11 cellular contexts compared by ENCODE assay signal in genomic region chr11:106276859-106277436, GRCh38.
A peak's percentile ranks its signal among the peaks of the same experiment; 100 is the strongest.
DNase-seq lines count a peak whose midpoint lies in the region; ATAC-seq and TF ChIP-seq lines count a peak whose summit lies in the region.
"Had no signal": no experiment of that assay in that cellular context is flagged by ENCODE, and none has a peak within 500 bp of the region (broad histone marks: within the 10 kb centered on the region; RNA-seq: fewer than 3 reads in every experiment).

No MANE protein-coding gene starts in this region.

- no peak overlapping the region for H3K27ac Mint-ChIP-seq in neural progenitor cell

- H2AFZ ChIP-seq in MM.1S (ENCODE audit: low read length) (no peak overlapping the region), neural progenitor cell (replicated peaks) (peak overlapping the region; percentile 13)

- no peaks in the 10 kb centered on the region for H3K36me3 Mint-ChIP-seq in neural progenitor cell

- H3F3A ChIP-seq in MM.1S (ENCODE audit: insufficient read depth, low read length): no peaks in the 10 kb centered on the region
- H3F3A ChIP-seq in neural progenitor cell (ENCODE audit: low read depth): peaks cover 3% of the 10 kb centered on the region

- H3K4me3 Mint-ChIP-seq in neural progenitor cell: no peak overlapping the region

- H3K27me3 ChIP-seq in MM.1S (replicated peaks; ENCODE audit: insufficient read depth, low read length) (no peaks in the 10 kb centered on the region), neural progenitor cell (no peaks in the 10 kb centered on the region)
- H3K27me3 ChIP-seq: esophagus muscularis mucosa had no signal

- H3K9me3 ChIP-seq in MM.1S (replicated peaks; ENCODE audit: insufficient read depth, low read length) (no peaks in the 10 kb centered on the region), neural progenitor cell (ENCODE audit: low read depth) (no peaks in the 10 kb centered on the region)
- H3K9me3 ChIP-seq: esophagus muscularis mucosa had no signal

- H3K27me3 Mint-ChIP-seq in neural progenitor cell (ENCODE audit: insufficient read depth, low read depth): peaks cover 2% of the 10 kb centered on the region

- DNase-seq in GM10266 (ENCODE audit: extremely low spot score) (no peak), MM.1S (no peak), cardiac fibroblast (ENCODE audit: low read depth in 2 of 2) (peak; percentile 43 to 56), neural progenitor cell (ENCODE audit: low spot score) (peak; percentile 49), NCI-H187 treated with DMSO at 0.1 percent for 48 hours (lab: John Stamatoyannopoulos, UW) (no peak), GM20000 (ENCODE audit: low spot score) (no peak)
- DNase-seq: activated gamma-delta T cell treated with Interleukin-2 at 50 U/mL for 16 hours, KG1 had no signal

- no peak overlapping the region for H3K4me3 ChIP-seq in MM.1S (ENCODE audit: low read length)
- no peak overlapping the region for H3K4me3 ChIP-seq in cardiac fibroblast (replicated peaks in 1 of 2; ENCODE audit: low read depth in 2 of 2, low read length in 2 of 2)
- H3K4me3 ChIP-seq in neural progenitor cell: no peak overlapping the region
- H3K4me3 ChIP-seq: esophagus muscularis mucosa had no signal

- peaks cover 3% of the 10 kb centered on the region for H3K9me3 Mint-ChIP-seq in neural progenitor cell

- no peak overlapping the region for H3K4me2 ChIP-seq in MM.1S (ENCODE audit: low read depth, low read length)
- H3K4me2 ChIP-seq in neural progenitor cell: no peak overlapping the region

- H3K9me2 ChIP-seq in MM.1S (replicated peaks; ENCODE audit: insufficient read depth, low read length): no peaks in the 10 kb centered on the region

- H4K20me1 ChIP-seq in MM.1S (ENCODE audit: insufficient read depth, low read length) (no peaks in the 10 kb centered on the region), neural progenitor cell (ENCODE audit: low read depth) (no peaks in the 10 kb centered on the region)

- H3K27ac ChIP-seq in MM.1S (ENCODE audit: low read length) (no peak overlapping the region), neural progenitor cell (no peak overlapping the region)
- H3K27ac ChIP-seq: esophagus muscularis mucosa had no signal

- ATAC-seq in GM21390 (IDR thresholded peaks at IDR 0.05; ENCODE audit: unreplicated experiment) (no peak), HG03565 (IDR thresholded peaks at IDR 0.05; ENCODE audit: unreplicated experiment) (no peak)

- H3K79me2 ChIP-seq in MM.1S (ENCODE audit: low read length) (no peaks in the 10 kb centered on the region), neural progenitor cell (ENCODE audit: low read depth) (no peaks in the 10 kb centered on the region)

- H3K36me3 ChIP-seq in MM.1S (replicated peaks; ENCODE audit: insufficient read depth, low read length): no peaks in the 10 kb centered on the region
- H3K36me3 ChIP-seq in neural progenitor cell: no peaks in the 10 kb centered on the region
- H3K36me3 ChIP-seq: esophagus muscularis mucosa had no signal

- H3K4me1 ChIP-seq in MM.1S (ENCODE audit: low read length) (no peaks in the 10 kb centered on the region), neural progenitor cell (peaks cover 10% of the 10 kb centered on the region)
- H3K4me1 ChIP-seq: esophagus muscularis mucosa had no signal

- peaks cover 22% of the 10 kb centered on the region for H3K4me1 Mint-ChIP-seq in neural progenitor cell

- no peak overlapping the region for H3K9ac ChIP-seq in MM.1S (ENCODE audit: low read length)
- H3K9ac ChIP-seq in neural progenitor cell: no peak overlapping the region

- TF ChIP-seq CTCF in GM10266 (IDR thresholded peaks at IDR 0.05; ENCODE audit: control insufficient read depth, insufficient read depth, low read depth, missing control alignments) (peak; percentile 4), MM.1S (IDR thresholded peaks at IDR 0.05; ENCODE audit: low read length) (peak; percentile 29; the same call in 1 of the 2 replicates), cardiac fibroblast (IDR thresholded peaks at IDR 0.05; ENCODE audit: low read depth, low read length) (peak; percentile 46), neural progenitor cell (IDR thresholded peaks at IDR 0.05) (peak; percentile 60), GM20000 (IDR thresholded peaks at IDR 0.05; ENCODE audit: extremely low read depth, missing control alignments) (no peak)

Comparison
In these comparisons a context has a peak if more than half of its experiments do, and no peak if none do; other contexts are left out.
1. DNase-seq: peak in cardiac fibroblast (2 of 2) and neural progenitor cell (single experiment); none in GM10266 (single experiment), MM.1S (single experiment), NCI-H187 treated with DMSO at 0.1 percent for 48 hours (single experiment) and GM20000 (single experiment).